ENCODE assay signal across 20 cellular contexts in genomic region chrX:96985046-96985445, GRCh38.
"Had no signal": no experiment of that assay in that cellular context is flagged by ENCODE, and none has a peak within 500 bp of the region (broad histone marks: within the 10 kb centered on the region; RNA-seq: fewer than 3 reads in every experiment).

No MANE protein-coding gene starts in this region.

- H3K36me3 ChIP-seq: cardiac muscle cell, esophagus muscularis mucosa, neutrophil, pancreas, right atrium auricular region, tibial artery had no signal

- H3K27ac ChIP-seq: cardiac muscle cell, esophagus muscularis mucosa, neutrophil, pancreas, psoas muscle, right atrium auricular region, tibial artery had no signal

- H3K4me3 ChIP-seq: cardiac muscle cell, esophagus muscularis mucosa, pancreas, psoas muscle, right atrium auricular region, tibial artery had no signal

- H3K9me3 ChIP-seq: esophagus muscularis mucosa, neutrophil, pancreas, psoas muscle, right atrium auricular region, tibial artery had no signal

- DNase-seq: activated B cell treated with CpG ODN at 0.5 μM for 24 hours; activated CD4-positive, alpha-beta T cell treated with anti-CD3 and anti-CD28 coated beads for 36 hours; activated CD4-positive, alpha-beta T cell treated with anti-CD3 and anti-CD28 coated beads, Interleukin-2, amount 50 U/mL, for 48 hours; activated CD8-positive, alpha-beta memory T cell treated with anti-CD3 and anti-CD28 coated beads, Interleukin-2, amount 50 U/mL, for 48 hours; activated naive CD4-positive, alpha-beta T cell; activated naive CD8-positive, alpha-beta T cell treated with anti-CD3 and anti-CD28 coated beads for 36 hours; activated T-cell treated with anti-CD3 and anti-CD28 coated beads, Interleukin-2, amount 50 U/mL, for 4 hours; amniotic stem cell; effector CD4-positive, alpha-beta T cell; hippocampal formation; left ventricle myocardium superior; pancreas; psoas muscle; stimulated activated CD4-positive, alpha-beta T cell treated with anti-CD3 and anti-CD28 coated beads, Interleukin-4, amount 100 ng/mL, for 24 hours; stimulated activated naive CD8-positive, alpha-beta T cell treated with anti-CD3 and anti-CD28 coated beads, Interleukin-15, Interleukin-2, amounts not matched to agents 100 U/mL and 50 U/mL, for 24 hours; tibial artery had no signal

- ATAC-seq: activated CD4-positive, alpha-beta T cell treated with anti-CD3 and anti-CD28 coated beads for 36 hours; activated T-cell treated with anti-CD3 and anti-CD28 coated beads, Interleukin-2, amount 50 U/mL, for 4 hours; left ventricle myocardium superior; pancreas; psoas muscle; stimulated activated naive CD8-positive, alpha-beta T cell treated with anti-CD3 and anti-CD28 coated beads, Interleukin-15, Interleukin-2, amounts not matched to agents 100 U/mL and 50 U/mL, for 24 hours had no signal

- H3K4me1 ChIP-seq: esophagus muscularis mucosa, pancreas, psoas muscle, tibial artery had no signal

- H3K27me3 ChIP-seq: cardiac muscle cell, esophagus muscularis mucosa, neutrophil, pancreas, right atrium auricular region, tibial artery had no signal
